In genomic region chr7:45769626-45770025, GRCh38 we compare ENCODE assay signal across 8 cellular contexts.
DNase-seq lines count a peak whose midpoint lies in the region; ATAC-seq, FAIRE-seq and TF ChIP-seq lines count a peak whose summit lies in the region.
"Not testable (repeated sequence)": the region's sequence is repeated elsewhere in the genome, so short reads cannot be mapped to it uniquely, and the experiment has no call there.

No MANE protein-coding gene starts in this region.

- not testable (repeated sequence) for H4K20me1 ChIP-seq in K562 (replicated peaks; ENCODE audit: control insufficient read depth, insufficient read depth, low read length)

- BruUV-seq in Caco-2 (replicated peaks; lab: Mats Ljungman, UMichigan); K562 (replicated peaks; lab: Mats Ljungman, UMichigan): not testable (repeated sequence)

- intact Hi-C loops in Caco-2 (cut with micrococcal nuclease; ENCODE audit: unreplicated experiment); K562 (cut with micrococcal nuclease); right lobe of liver (cut with DNase I); thyroid gland (cut with DNase I): not testable (repeated sequence)
- intact Hi-C loops in activated CD4-positive, alpha-beta T cell treated with anti-CD3 and anti-CD28 coated beads for 36 hours (cut with DNase I, micrococcal nuclease), result loop anchor here in 1 of 2 experiments (1.0 to 10.0 kb wide), 3 partner anchors 658 to 885 kb away; partner anchors contain the start of genes PURB and TBRG4

- TF ChIP-seq RAD21 in K562 (CRISPR knock-in tag; conservative IDR thresholded peaks at IDR 0.05 in 1 of 2, IDR thresholded peaks at IDR 0.05 in 1 of 2), result not testable (repeated sequence)

- not testable (repeated sequence) for H3K4me1 ChIP-seq in Caco-2; K562 (replicated peaks in 1 of 2; ENCODE audit: control insufficient read depth in 2 of 2, insufficient read depth in 2 of 2, low read length in 2 of 2); right lobe of liver; parathyroid adenoma; thyroid gland

- not testable (repeated sequence) for DNase-seq in Caco-2; LNCaP clone FGC (ENCODE audit: low read depth); activated CD4-positive, alpha-beta T cell treated with anti-CD3 and anti-CD28 coated beads for 36 hours; K562 (ENCODE audit: extremely low read depth in 1 of 4, low spot score in 3 of 4); fibroblast of mammary gland (ENCODE audit: low read depth); right lobe of liver
- peak in 1 of 2 donors; percentile 20 for DNase-seq in thyroid gland

- in situ Hi-C loops in K562 (cut with MboI), result not testable (repeated sequence)

- H3K4me3 Mint-ChIP-seq in Caco-2 (ENCODE audit: unreplicated experiment), result peak overlapping the region; percentile 90
- H3K4me3 Mint-ChIP-seq in activated CD4-positive, alpha-beta T cell treated with anti-CD3 and anti-CD28 coated beads for 36 hours, result peak overlapping the region; percentile 86

- H3K9me3 Mint-ChIP-seq in Caco-2 (ENCODE audit: unreplicated experiment); activated CD4-positive, alpha-beta T cell treated with anti-CD3 and anti-CD28 coated beads for 36 hours (ENCODE audit: low read depth): not testable (repeated sequence)

- H3K36me3 Mint-ChIP-seq in Caco-2 (ENCODE audit: insufficient read depth, unreplicated experiment), result peaks cover 11% of the 10 kb centered on the region
- H3K36me3 Mint-ChIP-seq in activated CD4-positive, alpha-beta T cell treated with anti-CD3 and anti-CD28 coated beads for 36 hours (ENCODE audit: low read depth), result not testable (repeated sequence)

- H3K4me3 ChIP-seq in Caco-2 (ENCODE audit: low read depth, low read length) (peak overlapping the region; percentile 67), LNCaP clone FGC (ENCODE audit: low read depth, low read length) (peak overlapping the region; percentile 66), K562 (peak overlapping the region; percentile 86), fibroblast of mammary gland (ENCODE audit: control insufficient read depth, low read depth, low read length) (peak overlapping the region; percentile 74), right lobe of liver (peak overlapping the region in 2 of 3 donors; percentile 73 to 89), thyroid gland (replicated peaks in 1 of 3) (peak overlapping the region in 1 of 3 donors; percentile 85)
- not testable (repeated sequence) for H3K4me3 ChIP-seq in parathyroid adenoma (ENCODE audit: low read depth, low read length)

- H3K27ac ChIP-seq in K562 (ENCODE audit: extremely low read depth, low read depth, low read length) (peak overlapping the region; percentile 86; the same call in 2 of the 3 replicates), right lobe of liver (peak overlapping the region in 1 of 3 donors; percentile 86), parathyroid adenoma (peak overlapping the region; percentile 92), thyroid gland (peak overlapping the region in 2 of 3 donors; percentile 83 to 94)

- H3K9me3 ChIP-seq in Caco-2; K562 (replicated peaks; ENCODE audit: control insufficient read depth, insufficient read depth, low read depth, low read length); right lobe of liver; parathyroid adenoma (ENCODE audit: control insufficient read depth, low read length); thyroid gland: not testable (repeated sequence)

- not testable (repeated sequence) for TF ChIP-seq CTCF in Caco-2 (IDR thresholded peaks at IDR 0.05; ENCODE audit: insufficient read depth in 1 of 2, low read depth in 1 of 2, low read length in 1 of 2, severe bottlenecking in 1 of 2, unreplicated experiment in 1 of 2); LNCaP clone FGC (IDR thresholded peaks at IDR 0.05; ENCODE audit: control insufficient read depth, extremely low read depth, insufficient read depth); K562 (IDR thresholded peaks at IDR 0.05 in 2 of 3, conservative IDR thresholded peaks at IDR 0.05 in 1 of 3; ENCODE audit: insufficient read depth in 2 of 3, low read depth in 1 of 3, low read length in 3 of 3); fibroblast of mammary gland (conservative IDR thresholded peaks at IDR 0.05; ENCODE audit: control insufficient read depth, insufficient read depth, low read depth, low read length); right lobe of liver (IDR thresholded peaks at IDR 0.05); parathyroid adenoma (IDR thresholded peaks at IDR 0.05); thyroid gland (IDR thresholded peaks at IDR 0.05)

- not testable (repeated sequence) for H3K9me1 ChIP-seq in K562 (ENCODE audit: control insufficient read depth, insufficient read depth, low read length)

- not testable (repeated sequence) for H3K27me3 ChIP-seq in Caco-2 (replicated peaks; ENCODE audit: control insufficient read depth, insufficient read depth, low read length); K562 (ENCODE audit: control insufficient read depth in 2 of 2, insufficient read depth in 2 of 2, low read length in 2 of 2); right lobe of liver; parathyroid adenoma (ENCODE audit: control insufficient read depth, insufficient read depth, low read length); thyroid gland

- not testable (repeated sequence) for H3K4me1 Mint-ChIP-seq in Caco-2 (ENCODE audit: low read depth, unreplicated experiment); activated CD4-positive, alpha-beta T cell treated with anti-CD3 and anti-CD28 coated beads for 36 hours

- H3K79me2 ChIP-seq in K562 (ENCODE audit: control insufficient read depth, insufficient read depth, low read length), result peaks cover 19% of the 10 kb centered on the region
- H3K79me2 ChIP-seq in parathyroid adenoma, result not testable (repeated sequence)

- peak overlapping the region; percentile 80 for H3K4me2 ChIP-seq in K562 (ENCODE audit: insufficient read depth, low read length)
- H3K4me2 ChIP-seq in parathyroid adenoma (ENCODE audit: low read length), result peak overlapping the region; percentile 84

- 82% methylated on average over 17 of the region's 20 CpGs for WGBS in K562 (ENCODE audit: insufficient coverage, low coverage, missing lambda C conversion rate)
- WGBS in right lobe of liver (ENCODE audit: insufficient coverage, low coverage, low lambda C conversion rate, missing lambda C conversion rate), result 92% methylated on average over 5 of the region's 20 CpGs
- 97 to 98% methylated on average over 20 of the region's 20 CpGs for WGBS in thyroid gland, 2 donors

- H3K27ac Mint-ChIP-seq in Caco-2 (ENCODE audit: unreplicated experiment), result peak overlapping the region; percentile 96
- peak overlapping the region; percentile 96 for H3K27ac Mint-ChIP-seq in activated CD4-positive, alpha-beta T cell treated with anti-CD3 and anti-CD28 coated beads for 36 hours

- H2AFZ ChIP-seq in K562 (ENCODE audit: low read depth, low read length) (peak overlapping the region; percentile 94; the same call in 1 of the 2 replicates), parathyroid adenoma (peak overlapping the region; percentile 97)

- CTCF ChIA-PET in Caco-2 (lab: Charles Lee), result interaction anchor here (0.5 to 1.6 kb wide), 2 partner anchors 41 to 106 kb away, joined by 3 to 5 read pairs; no protein-coding TSS in a partner anchor
- CTCF ChIA-PET in activated CD4-positive, alpha-beta T cell treated with anti-CD3 and anti-CD28 coated beads for 36 hours (lab: Charles Lee), result interaction anchor here (0.6 kb wide), 1 partner anchor 971 kb away, joined by 4 read pairs; no protein-coding TSS in a partner anchor
- CTCF ChIA-PET in K562 (lab: Yijun Ruan, JAX; ENCODE audit: low intra/inter-chr PET ratio), result not testable (repeated sequence)

- peak overlapping the region; percentile 80 to 94 for H3K9ac ChIP-seq in K562 (ENCODE audit: insufficient read depth in 1 of 2, low read depth in 2 of 2, low read length in 2 of 2)
- H3K9ac ChIP-seq in parathyroid adenoma, result not testable (repeated sequence)

- H3K36me3 ChIP-seq in Caco-2 (ENCODE audit: control insufficient read depth, insufficient read depth, low read length); K562 (ENCODE audit: control insufficient read depth, insufficient read depth, low read length); right lobe of liver; parathyroid adenoma (ENCODE audit: control insufficient read depth, insufficient read depth, low read length); thyroid gland: not testable (repeated sequence)

- POLR2A ChIA-PET in Caco-2 (lab: Charles Lee); activated CD4-positive, alpha-beta T cell treated with anti-CD3 and anti-CD28 coated beads for 36 hours (lab: Charles Lee); K562 (lab: Yijun Ruan, JAX): not testable (repeated sequence)

- not testable (repeated sequence) for ATAC-seq in activated CD4-positive, alpha-beta T cell treated with anti-CD3 and anti-CD28 coated beads for 36 hours; K562; right lobe of liver

- FAIRE-seq in K562 (lab: Jason Lieb, UNC), result not testable (repeated sequence)

- not testable (repeated sequence) for TF ChIP-seq POLR2A in K562 (conservative IDR thresholded peaks at IDR 0.05); right lobe of liver (IDR thresholded peaks at IDR 0.05); thyroid gland (IDR thresholded peaks at IDR 0.05)

- not testable (repeated sequence) for H3K27me3 Mint-ChIP-seq in Caco-2 (ENCODE audit: insufficient read depth, unreplicated experiment); activated CD4-positive, alpha-beta T cell treated with anti-CD3 and anti-CD28 coated beads for 36 hours

- not testable (repeated sequence) for TF ChIP-seq EP300 in K562 (IDR thresholded peaks at IDR 0.05; ENCODE audit: low read length)
